ENCODE assay signal across 38 cellular contexts in the genomic region with DNA sequence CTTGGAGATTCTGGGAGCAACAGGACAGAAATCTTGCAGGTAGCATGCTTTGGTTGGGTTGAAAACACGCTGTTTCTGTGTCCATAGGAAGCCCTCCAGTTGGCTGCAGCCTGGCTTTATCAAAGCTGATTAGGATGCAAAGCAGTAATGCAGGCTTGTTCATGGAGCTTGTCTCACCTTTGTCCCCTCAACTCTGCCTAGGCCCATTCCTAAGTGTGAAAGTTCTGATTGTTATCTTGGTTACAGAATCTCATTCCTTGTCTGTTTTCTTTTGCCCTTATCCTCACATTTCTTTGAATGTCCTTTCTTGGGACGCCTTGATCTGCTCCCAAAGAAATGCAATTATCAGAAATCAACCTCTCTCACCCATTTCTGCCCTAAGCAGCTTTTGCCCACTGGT.
"Had no signal": no experiment of that assay in that cellular context is flagged by ENCODE, and none has a peak within 500 bp of the region (broad histone marks: within the 10 kb centered on the region; RNA-seq: fewer than 3 reads in every experiment).

No MANE protein-coding gene starts in this region.

- H3K27me3 ChIP-seq: ascending aorta, cardiac muscle cell had no signal

- H3K4me1 Mint-ChIP-seq: activated B cell treated with CpG ODN at 0.5 μM for 24 hours; activated CD4-positive, alpha-beta T cell treated with anti-CD3 and anti-CD28 coated beads, Interleukin-2, amount 10 ng/mL, durations not matched to agents 24 days and 14 days; activated naive CD4-positive, alpha-beta T cell treated with anti-CD3 and anti-CD28 coated beads, Interleukin-2, amount 10 ng/mL, durations not matched to agents 7 days and 5 days; activated naive CD4-positive, alpha-beta T cell treated with anti-CD3 and anti-CD28 coated beads, Interleukin-2, amount 50 U/mL, for 24 hours; activated naive CD8-positive, alpha-beta T cell treated with anti-CD3 and anti-CD28 coated beads, Interleukin-2, amount 10 ng/mL, durations not matched to agents 7 days and 5 days; activated naive CD8-positive, alpha-beta T cell treated with anti-CD3 and anti-CD28 coated beads, Interleukin-2, amount 50 U/mL, for 24 hours; activated T-helper 17 cell treated with anti-CD3 and anti-CD28 coated beads, Interleukin-2, amount 50 U/mL, for 72 hours; central memory CD8-positive, alpha-beta T cell had no signal

- H3K27me3 Mint-ChIP-seq: activated naive CD4-positive, alpha-beta T cell treated with anti-CD3 and anti-CD28 coated beads, Interleukin-2, amount 50 U/mL, for 24 hours; activated naive CD8-positive, alpha-beta T cell; brain had no signal

- H3K9me3 Mint-ChIP-seq: activated B cell treated with CpG ODN at 0.5 μM for 24 hours; activated CD4-positive, alpha-beta memory T cell treated with anti-CD3 and anti-CD28 coated beads for 36 hours; activated CD4-positive, alpha-beta T cell treated with anti-CD3 and anti-CD28 coated beads, Interleukin-2, amount 10 ng/mL, durations not matched to agents 24 days and 14 days; activated CD8-positive, alpha-beta T cell treated with anti-CD3 and anti-CD28 coated beads for 36 hours; activated naive CD4-positive, alpha-beta T cell treated with anti-CD3 and anti-CD28 coated beads, Interleukin-2, amount 10 ng/mL, durations not matched to agents 7 days and 5 days; activated naive CD4-positive, alpha-beta T cell treated with anti-CD3 and anti-CD28 coated beads, Interleukin-2, amount 50 U/mL, for 24 hours; activated naive CD8-positive, alpha-beta T cell treated with anti-CD3 and anti-CD28 coated beads, Interleukin-2, amount 10 ng/mL, durations not matched to agents 7 days and 5 days; activated naive CD8-positive, alpha-beta T cell treated with anti-CD3 and anti-CD28 coated beads, Interleukin-2, amount 50 U/mL, for 24 hours; activated T-cell treated with anti-CD3 and anti-CD28 coated beads, Interleukin-2, amount 50 U/mL, for 4 hours; activated T-cell treated with anti-CD3 and anti-CD28 coated beads, Interleukin-2, amount 50 U/mL, for 72 hours; activated T-helper 1 cell treated with anti-CD3 and anti-CD28 coated beads, Interleukin-12 subunit alpha, Interleukin-12 subunit beta, Interleukin-2, Interleukin-4 antibody, amounts not matched to agents 30 ng/mL and 10 ng/mL and 1 ng/mL, durations not matched to agents 14 hours and 24 hours and 36 hours; activated T-helper 17 cell treated with anti-CD3 and anti-CD28 coated beads, Interleukin-2, amount 50 U/mL, for 72 hours; central memory CD8-positive, alpha-beta T cell; T-helper 1 cell treated with Interleukin-12 subunit alpha and Interleukin-12 subunit beta and Interleukin-4 antibody, amounts not matched to agents 30 μg/mL and 1 μg/mL, for 36 hours; T-helper 2 cell treated with Interferon-gamma antibody and Interleukin-4, amounts not matched to agents 5 μg/mL and 100 μg/mL, for 36 hours had no signal

- DNase-seq: activated B cell treated with CpG ODN at 0.5 μM for 24 hours; activated CD4-positive, alpha-beta memory T cell treated with anti-CD3 and anti-CD28 coated beads for 36 hours; activated CD4-positive, alpha-beta T cell treated with anti-CD3 and anti-CD28 coated beads for 4 hours; activated CD4-positive, alpha-beta T cell treated with anti-CD3 and anti-CD28 coated beads, Interleukin-2, amount 10 ng/mL, durations not matched to agents 24 days and 14 days; activated CD4-positive, alpha-beta T cell treated with anti-CD3 and anti-CD28 coated beads, Interleukin-2, amount 50 U/mL, for 1 hour; activated CD4-positive, alpha-beta T cell treated with anti-CD3 and anti-CD28 coated beads, Interleukin-2, amount 50 U/mL, for 4 hours; activated CD4-positive, CD25-positive, alpha-beta regulatory T cell treated with anti-CD3 and anti-CD28 coated beads, Interleukin-2, amount 50 U/mL, for 72 hours; activated CD8-positive, alpha-beta memory T cell treated with anti-CD3 and anti-CD28 coated beads, Interleukin-2, amount 50 U/mL, for 4 hours; activated CD8-positive, alpha-beta T cell treated with anti-CD3 and anti-CD28 coated beads for 36 hours; activated effector memory CD4-positive, alpha-beta T cell treated with anti-CD3 and anti-CD28 coated beads, Interleukin-2, amount 50 U/mL, for 16 hours; activated naive CD4-positive, alpha-beta T cell treated with anti-CD3 and anti-CD28 coated beads, Interleukin-2, amount 10 ng/mL, durations not matched to agents 7 days and 5 days; activated naive CD4-positive, alpha-beta T cell treated with Interleukin-2 at 50 U/mL for 16 hours; activated naive CD8-positive, alpha-beta T cell treated with anti-CD3 and anti-CD28 coated beads, Interleukin-2, amount 10 ng/mL, durations not matched to agents 7 days and 5 days; activated naive CD8-positive, alpha-beta T cell treated with anti-CD3 and anti-CD28 coated beads, Interleukin-2, amount 50 U/mL, for 24 hours; activated T-cell treated with anti-CD3 and anti-CD28 coated beads for 4 hours; activated T-cell treated with anti-CD3 and anti-CD28 coated beads, Interleukin-2, amount 50 U/mL, for 1 hour; activated T-cell treated with anti-CD3 and anti-CD28 coated beads, Interleukin-2, amount 50 U/mL, for 4 hours; activated T-cell treated with anti-CD3 and anti-CD28 coated beads, Interleukin-2, amount 50 U/mL, for 72 hours; amygdala; anterior cingulate cortex; caudate nucleus; cerebellar nuclear complex; T-helper 1 cell; T-helper 2 cell; T-helper 9 cell had no signal

- H3K27ac Mint-ChIP-seq: activated B cell treated with CpG ODN at 0.5 μM for 24 hours; activated CD4-positive, alpha-beta memory T cell treated with anti-CD3 and anti-CD28 coated beads for 36 hours; activated CD4-positive, alpha-beta T cell treated with anti-CD3 and anti-CD28 coated beads, Interleukin-2, amount 10 ng/mL, durations not matched to agents 24 days and 14 days; activated CD8-positive, alpha-beta T cell treated with anti-CD3 and anti-CD28 coated beads for 36 hours; activated naive CD4-positive, alpha-beta T cell treated with anti-CD3 and anti-CD28 coated beads, Interleukin-2, amount 10 ng/mL, durations not matched to agents 7 days and 5 days; activated naive CD4-positive, alpha-beta T cell treated with anti-CD3 and anti-CD28 coated beads, Interleukin-2, amount 50 U/mL, for 24 hours; activated naive CD8-positive, alpha-beta T cell; activated naive CD8-positive, alpha-beta T cell treated with anti-CD3 and anti-CD28 coated beads, Interleukin-2, amount 10 ng/mL, durations not matched to agents 7 days and 5 days; activated naive CD8-positive, alpha-beta T cell treated with anti-CD3 and anti-CD28 coated beads, Interleukin-2, amount 50 U/mL, for 24 hours; activated T-cell treated with anti-CD3 and anti-CD28 coated beads, Interleukin-2, amount 50 U/mL, for 72 hours; activated T-helper 1 cell treated with anti-CD3 and anti-CD28 coated beads, Interleukin-12 subunit alpha, Interleukin-12 subunit beta, Interleukin-2, Interleukin-4 antibody, amounts not matched to agents 30 ng/mL and 10 ng/mL and 1 ng/mL, durations not matched to agents 14 hours and 24 hours and 36 hours; activated T-helper 17 cell treated with anti-CD3 and anti-CD28 coated beads, Interleukin-2, amount 50 U/mL, for 72 hours; T-helper 1 cell treated with Interleukin-12 subunit alpha and Interleukin-12 subunit beta and Interleukin-4 antibody, amounts not matched to agents 30 μg/mL and 1 μg/mL, for 36 hours; T-helper 2 cell treated with Interferon-gamma antibody and Interleukin-4, amounts not matched to agents 5 μg/mL and 100 μg/mL, for 36 hours had no signal

- ATAC-seq: activated CD8-positive, alpha-beta T cell treated with anti-CD3 and anti-CD28 coated beads for 36 hours; activated naive CD8-positive, alpha-beta T cell treated with anti-CD3 and anti-CD28 coated beads, Interleukin-2, amount 50 U/mL, for 24 hours; activated T-cell treated with anti-CD3 and anti-CD28 coated beads, Interleukin-2, amount 50 U/mL, for 4 hours; activated T-cell treated with anti-CD3 and anti-CD28 coated beads, Interleukin-2, amount 50 U/mL, for 72 hours; activated T-helper 17 cell treated with anti-CD3 and anti-CD28 coated beads, Interleukin-2, amount 50 U/mL, for 72 hours had no signal

- H3K36me3 ChIP-seq: ascending aorta, cardiac muscle cell had no signal

- H3K4me3 Mint-ChIP-seq: activated B cell treated with CpG ODN at 0.5 μM for 24 hours; activated CD4-positive, alpha-beta memory T cell treated with anti-CD3 and anti-CD28 coated beads for 36 hours; activated CD4-positive, alpha-beta T cell treated with anti-CD3 and anti-CD28 coated beads, Interleukin-2, amount 10 ng/mL, durations not matched to agents 24 days and 14 days; activated CD8-positive, alpha-beta T cell treated with anti-CD3 and anti-CD28 coated beads for 36 hours; activated naive CD4-positive, alpha-beta T cell treated with anti-CD3 and anti-CD28 coated beads, Interleukin-2, amount 10 ng/mL, durations not matched to agents 7 days and 5 days; activated naive CD4-positive, alpha-beta T cell treated with anti-CD3 and anti-CD28 coated beads, Interleukin-2, amount 50 U/mL, for 24 hours; activated naive CD8-positive, alpha-beta T cell; activated naive CD8-positive, alpha-beta T cell treated with anti-CD3 and anti-CD28 coated beads, Interleukin-2, amount 10 ng/mL, durations not matched to agents 7 days and 5 days; activated naive CD8-positive, alpha-beta T cell treated with anti-CD3 and anti-CD28 coated beads, Interleukin-2, amount 50 U/mL, for 24 hours; activated T-cell treated with anti-CD3 and anti-CD28 coated beads, Interleukin-2, amount 50 U/mL, for 4 hours; activated T-cell treated with anti-CD3 and anti-CD28 coated beads, Interleukin-2, amount 50 U/mL, for 72 hours; activated T-helper 1 cell treated with anti-CD3 and anti-CD28 coated beads, Interleukin-12 subunit alpha, Interleukin-12 subunit beta, Interleukin-2, Interleukin-4 antibody, amounts not matched to agents 30 ng/mL and 10 ng/mL and 1 ng/mL, durations not matched to agents 14 hours and 24 hours and 36 hours; activated T-helper 17 cell treated with anti-CD3 and anti-CD28 coated beads, Interleukin-2, amount 50 U/mL, for 72 hours; central memory CD8-positive, alpha-beta T cell; T-helper 1 cell treated with Interleukin-12 subunit alpha and Interleukin-12 subunit beta and Interleukin-4 antibody, amounts not matched to agents 30 μg/mL and 1 μg/mL, for 36 hours; T-helper 2 cell treated with Interferon-gamma antibody and Interleukin-4, amounts not matched to agents 5 μg/mL and 100 μg/mL, for 36 hours had no signal

- H3K4me1 ChIP-seq: ascending aorta had no signal

- H3K9me3 ChIP-seq: ascending aorta had no signal

- H3K36me3 Mint-ChIP-seq: activated CD4-positive, alpha-beta memory T cell treated with anti-CD3 and anti-CD28 coated beads for 36 hours; activated naive CD4-positive, alpha-beta T cell treated with anti-CD3 and anti-CD28 coated beads, Interleukin-2, amount 10 ng/mL, durations not matched to agents 7 days and 5 days; activated naive CD4-positive, alpha-beta T cell treated with anti-CD3 and anti-CD28 coated beads, Interleukin-2, amount 50 U/mL, for 24 hours; activated naive CD8-positive, alpha-beta T cell; activated naive CD8-positive, alpha-beta T cell treated with anti-CD3 and anti-CD28 coated beads, Interleukin-2, amount 10 ng/mL, durations not matched to agents 7 days and 5 days; brain had no signal

- FAIRE-seq: bronchial epithelial cell, TTC549 had no signal

- H3K4me3 ChIP-seq: ascending aorta, cardiac muscle cell had no signal

- H3K27ac ChIP-seq: ascending aorta, cardiac muscle cell, VCaP had no signal
